16 cellular contexts compared by ENCODE assay signal in genomic region chr22:44473580-44473979, GRCh38. TPM values are rescaled to one million over a fixed set of nuclear protein-coding genes. Genes with fewer than 3 reads are reported as not detected.
DNase-seq lines count a peak whose midpoint lies in the region; ATAC-seq and TF ChIP-seq lines count a peak whose summit lies in the region.
"Had no signal": no experiment of that assay in that cellular context is flagged by ENCODE, and none has a peak within 500 bp of the region (broad histone marks: within the 10 kb centered on the region; RNA-seq: fewer than 3 reads in every experiment).

No MANE protein-coding gene starts in this region.

- H3K27me3 ChIP-seq in right atrium auricular region (no peaks in the 10 kb centered on the region), heart right ventricle (no peaks in the 10 kb centered on the region), esophagus muscularis mucosa (no peaks in the 10 kb centered on the region), stomach (no peaks in the 10 kb centered on the region)

- ATAC-seq in heart right ventricle (no peak), HG03039 (IDR thresholded peaks at IDR 0.05; ENCODE audit: unreplicated experiment) (no peak)

- peak; percentile 38 for DNase-seq in right atrium auricular region (ENCODE audit: low spot score)
- DNase-seq in heart right ventricle: no peak
- peak; percentile 55 for DNase-seq in esophagus muscularis mucosa (ENCODE audit: extremely low spot score)
- DNase-seq in osteocyte (ENCODE audit: extremely low spot score, unreplicated experiment): peak; percentile 72
- peak; percentile 5 for DNase-seq in stomach
- DNase-seq in iPS-NIHi11 (ENCODE audit: low spot score): no peak
- DNase-seq: ACHN; BE2C; C1 segment of cervical spinal cord; CD4-positive, CD25-positive, alpha-beta regulatory T cell; CD8-positive, alpha-beta memory T cell; COR-L47; GM23248; HCEC 1CT; IMR-90 had no signal

- H3K27ac ChIP-seq in right atrium auricular region (no peak overlapping the region), heart right ventricle (no peak overlapping the region), esophagus muscularis mucosa (replicated peaks in 1 of 4) (no peak overlapping the region), stomach (no peak overlapping the region)
- H3K27ac ChIP-seq: GM23248 had no signal

- H3K9me3 Mint-ChIP-seq in osteocyte (ENCODE audit: unreplicated experiment): peaks cover 23% of the 10 kb centered on the region

- H3K4me3 Mint-ChIP-seq in osteocyte (ENCODE audit: unreplicated experiment): no peak overlapping the region
- H3K4me3 Mint-ChIP-seq: CD4-positive, CD25-positive, alpha-beta regulatory T cell; CD8-positive, alpha-beta memory T cell had no signal

- no peaks in the 10 kb centered on the region for H3K4me1 Mint-ChIP-seq in osteocyte (ENCODE audit: unreplicated experiment)
- H3K4me1 Mint-ChIP-seq: CD4-positive, CD25-positive, alpha-beta regulatory T cell; CD8-positive, alpha-beta memory T cell had no signal

- H3K9me3 ChIP-seq in right atrium auricular region: peaks cover 6 to 20% of the 10 kb centered on the region in 2 donors
- H3K9me3 ChIP-seq in heart right ventricle: peaks cover 0 to 30% (median 9%) of the 10 kb centered on the region in 11 donors
- peaks cover 0 to 16% (median 11%) of the 10 kb centered on the region in 4 donors for H3K9me3 ChIP-seq in esophagus muscularis mucosa
- H3K9me3 ChIP-seq in stomach: peaks cover 0 to 25% (median 11%) of the 10 kb centered on the region in 4 donors
- H3K9me3 ChIP-seq: BE2C had no signal

- H3K27me3 Mint-ChIP-seq in osteocyte (ENCODE audit: unreplicated experiment): peaks cover 39% of the 10 kb centered on the region

- intact Hi-C loops in heart right ventricle (cut with DNase I): no loop called here
- intact Hi-C loops in esophagus muscularis mucosa (cut with DNase I): no loop called here
- intact Hi-C loops in stomach (cut with DNase I; ENCODE audit: low total_unique reads): no loop called here

- TF ChIP-seq POLR2A in esophagus muscularis mucosa (IDR thresholded peaks at IDR 0.05; ENCODE audit: low read depth): no peak
- no peak for TF ChIP-seq POLR2A in stomach (IDR thresholded peaks at IDR 0.05)

- H3K27ac Mint-ChIP-seq in osteocyte (ENCODE audit: unreplicated experiment): no peak overlapping the region
- H3K27ac Mint-ChIP-seq: CD4-positive, CD25-positive, alpha-beta regulatory T cell; CD8-positive, alpha-beta memory T cell had no signal

- H3K36me3 ChIP-seq in right atrium auricular region (no peaks in the 10 kb centered on the region), heart right ventricle (no peaks in the 10 kb centered on the region), esophagus muscularis mucosa (no peaks in the 10 kb centered on the region), stomach (no peaks in the 10 kb centered on the region)
- H3K36me3 ChIP-seq: BE2C had no signal

- H3K36me3 Mint-ChIP-seq in osteocyte (ENCODE audit: unreplicated experiment): peaks cover 2% of the 10 kb centered on the region

- TF ChIP-seq EP300 in esophagus muscularis mucosa (IDR thresholded peaks at IDR 0.05) (no peak), stomach (IDR thresholded peaks at IDR 0.05) (no peak)

- no peak for TF ChIP-seq CTCF in right atrium auricular region (IDR thresholded peaks at IDR 0.05)
- TF ChIP-seq CTCF in heart right ventricle (IDR thresholded peaks at IDR 0.05): no peak
- no peak for TF ChIP-seq CTCF in esophagus muscularis mucosa (IDR thresholded peaks at IDR 0.05)
- TF ChIP-seq CTCF in osteocyte (IDR thresholded peaks at IDR 0.05): no peak
- TF ChIP-seq CTCF in stomach (IDR thresholded peaks at IDR 0.05): no peak

- H3K4me1 ChIP-seq in right atrium auricular region (no peaks in the 10 kb centered on the region), heart right ventricle (no peaks in the 10 kb centered on the region), esophagus muscularis mucosa (no peaks in the 10 kb centered on the region), stomach (no peaks in the 10 kb centered on the region)
- H3K4me1 ChIP-seq: BE2C had no signal

- H3K4me3 ChIP-seq in right atrium auricular region (no peak overlapping the region), heart right ventricle (no peak overlapping the region), esophagus muscularis mucosa (no peak overlapping the region), stomach (no peak overlapping the region)
- H3K4me3 ChIP-seq: GM23248 had no signal

- 85 to 95% methylated on average over 5 of the region's 5 CpGs for WGBS in heart right ventricle, 2 donors
- WGBS in esophagus muscularis mucosa: 100% methylated on average over 1 of the region's 5 CpGs
- 86 to 97% (median 89%) methylated on average over 5 of the region's 5 CpGs for WGBS in stomach, 5 donors

RNA-seq across cellular contexts. Expression of gene RTL6, which starts 24.5 kb away (rescaled TPM):
- total RNA-seq in right atrium auricular region (10 to 100 TPM; 22.1 to 30.0 TPM), heart right ventricle (10 to 100 TPM; 21.4 to 36.1 (median 25.7) TPM), esophagus muscularis mucosa (10 to 100 TPM; 28.7 to 40.7 (median 35.5) TPM), osteocyte (34.1 and 35.5 TPM in 2 replicates), stomach (10 to 100 TPM in 4 of 5 donors, 1 to 10 TPM in 1; 5.8 to 25.4 (median 16.9) TPM)
- polyA plus RNA-seq in heart right ventricle (10 to 100 TPM in 1 of 2 donors, 1 to 10 TPM in 1; 3.6 to 13.5 TPM), stomach (1 to 10 TPM; 4.0 to 9.2 (median 8.4) TPM)

Comparison
In these comparisons a context has a peak if more than half of its experiments do, and no peak if none do; other contexts are left out.
1. DNase-seq: peak in right atrium auricular region (single experiment), esophagus muscularis mucosa (single experiment), osteocyte (single experiment) and stomach (single experiment); none in heart right ventricle (0 of 2) and iPS-NIHi11 (single experiment).